In the genomic region with DNA sequence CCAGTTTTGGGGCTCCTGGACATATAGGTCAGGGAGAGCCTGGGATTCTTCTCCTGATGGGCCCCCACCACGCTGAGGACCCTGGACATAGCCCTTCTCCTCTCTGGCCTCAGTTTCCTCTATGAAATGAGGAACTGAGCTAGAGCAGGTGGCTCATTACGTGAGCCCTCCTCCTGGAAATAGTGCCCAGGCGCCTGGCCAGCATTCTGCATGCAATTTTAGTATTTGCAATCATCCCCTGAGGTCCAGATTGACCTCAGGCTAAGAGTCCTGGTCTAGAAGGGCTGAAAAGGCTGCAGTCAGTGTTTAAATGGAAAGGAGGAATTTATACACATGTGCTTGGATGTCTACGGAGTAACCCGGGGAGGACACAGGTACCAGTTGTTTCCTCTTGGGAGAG, we compare ENCODE assay signal across 24 cellular contexts. TPM values are rescaled to one million over a fixed set of nuclear protein-coding genes. Genes with fewer than 3 reads are reported as not detected.
A peak's percentile ranks its signal among the peaks of the same experiment; 100 is the strongest.
DNase-seq lines count a peak whose midpoint lies in the region; ATAC-seq, FAIRE-seq and TF ChIP-seq lines count a peak whose summit lies in the region.
"Had no signal": no experiment of that assay in that cellular context is flagged by ENCODE, and none has a peak within 500 bp of the region (broad histone marks: within the 10 kb centered on the region; RNA-seq: fewer than 3 reads in every experiment).

No MANE protein-coding gene starts in this region.

- no peak overlapping the region for H4K91ac ChIP-seq in neuronal stem cell (ENCODE audit: low read depth, low read length, poor library complexity)

- H3K4me1 Mint-ChIP-seq in T-helper 17 cell: peaks cover 5% of the 10 kb centered on the region

- H3K27ac ChIP-seq in cingulate gyrus (ENCODE audit: low read depth, low read length): peak overlapping the region; percentile 60
- H3K27ac ChIP-seq in neuronal stem cell (replicated peaks; ENCODE audit: low read length): no peak overlapping the region
- H3K27ac ChIP-seq: SJCRH30 had no signal

- H3K4me3 Mint-ChIP-seq in T-helper 17 cell: peak overlapping the region; percentile 31
- H3K4me3 Mint-ChIP-seq: CD8-positive, alpha-beta T cell had no signal

- no peaks in the 10 kb centered on the region for H3K36me3 ChIP-seq in neuronal stem cell (replicated peaks in 1 of 2; ENCODE audit: control insufficient read depth in 2 of 2, insufficient read depth in 2 of 2, low read length in 2 of 2)
- H3K36me3 ChIP-seq: HAP-1, SJCRH30 had no signal

- peaks cover 44% of the 10 kb centered on the region for H3K27me3 Mint-ChIP-seq in T-helper 17 cell

- no peak for TF ChIP-seq CTCF in D721Med (IDR thresholded peaks at IDR 0.05; ENCODE audit: insufficient read depth, missing control alignments)

- no peak overlapping the region for H3K4me3 ChIP-seq in neuronal stem cell (ENCODE audit: low read length in 2 of 2)
- H3K4me3 ChIP-seq: HAP-1, SJCRH30 had no signal

- no peak overlapping the region for H4K8ac ChIP-seq in neuronal stem cell (ENCODE audit: low read depth, low read length)

- H3K4me1 ChIP-seq in neuronal stem cell (ENCODE audit: control insufficient read depth in 2 of 2, insufficient read depth in 1 of 2, low read depth in 1 of 2, low read length in 2 of 2): peaks cover 0 to 17% of the 10 kb centered on the region in 2 donors
- H3K4me1 ChIP-seq: HAP-1, SJCRH30 had no signal

- H2BK120ac ChIP-seq in neuronal stem cell (ENCODE audit: low read depth, low read length): no peak overlapping the region

- H2BK15ac ChIP-seq in neuronal stem cell (ENCODE audit: low read length): no peak overlapping the region

- in situ Hi-C loops in G401 (cut with HindIII; ENCODE audit: low sequenced_read_pairs): no loop called here

- H3K9ac ChIP-seq in neuronal stem cell (ENCODE audit: low read depth, low read length, poor library complexity): no peak overlapping the region

- H2AFZ ChIP-seq in neuronal stem cell (ENCODE audit: low read length): no peak overlapping the region

- no peaks in the 10 kb centered on the region for H3K9me3 ChIP-seq in T-helper 17 cell (ENCODE audit: control insufficient read depth, low read length, poor library complexity, severe bottlenecking)
- H3K9me3 ChIP-seq in neuronal stem cell (replicated peaks in 1 of 2; ENCODE audit: control insufficient read depth in 2 of 2, insufficient read depth in 1 of 2, low read depth in 1 of 2, low read length in 2 of 2): no peaks in the 10 kb centered on the region
- H3K9me3 ChIP-seq: HAP-1, SJCRH30 had no signal

- peak overlapping the region; percentile 54 for H2AK5ac ChIP-seq in neuronal stem cell (ENCODE audit: low read depth, low read length)

- no peak overlapping the region for H3K14ac ChIP-seq in neuronal stem cell (ENCODE audit: low read length)

- H3K36me3 Mint-ChIP-seq in T-helper 17 cell (ENCODE audit: low read depth): peaks cover 5% of the 10 kb centered on the region
- H3K36me3 Mint-ChIP-seq: CD8-positive, alpha-beta T cell had no signal

- no peaks in the 10 kb centered on the region for H3K79me1 ChIP-seq in neuronal stem cell (ENCODE audit: low read depth, low read length)

- H3K4me2 ChIP-seq in neuronal stem cell (ENCODE audit: insufficient read depth, low read length, poor library complexity, severe bottlenecking): no peak overlapping the region

- no peak overlapping the region for H2BK12ac ChIP-seq in neuronal stem cell (ENCODE audit: low read length)

- H3K23ac ChIP-seq in neuronal stem cell (ENCODE audit: low read depth, low read length, poor library complexity): peak overlapping the region; percentile 12

- no peak overlapping the region for H3K18ac ChIP-seq in neuronal stem cell (ENCODE audit: low read length)

- no CpG with 5 or more reads among the region's 5 CpGs for WGBS in neuronal stem cell (ENCODE audit: extremely low coverage in 2 of 2, insufficient read length in 2 of 2, insufficient replicate concordance in 1 of 2), 2 donors

- H3K27me3 ChIP-seq in neuronal stem cell (ENCODE audit: control insufficient read depth in 3 of 3, insufficient read depth in 3 of 3, low read depth in 1 of 3, low read length in 3 of 3): peaks cover 0 to 80% (median 4%) of the 10 kb centered on the region in 3 experiments

- DNase-seq in G401 (ENCODE audit: low spot score): peak; percentile 70
- no peak for DNase-seq in T-helper 17 cell
- no peak for DNase-seq in neuronal stem cell (ENCODE audit: low spot score)
- DNase-seq in occipital lobe (lab: John Stamatoyannopoulos, UW): no peak
- no peak for DNase-seq in D721Med (ENCODE audit: insufficient read length, low spot score)
- DNase-seq: AML-193; CD8-positive, alpha-beta T cell; DMS153; GF-D8; KG1; NCI-H1092; NCI-H1436; NCI-H187 treated with DMSO at 0.1 percent for 48 hours; NCI-H2107; NCI-H446 treated with DMSO at 0.1 percent for 48 hours; SJCRH30 had no signal

- no peak for FAIRE-seq in D721Med (lab: Jason Lieb, UNC)
- FAIRE-seq: RCC 7860 had no signal

- H3K27ac Mint-ChIP-seq in T-helper 17 cell: no peak overlapping the region
- H3K27ac Mint-ChIP-seq: CD8-positive, alpha-beta T cell had no signal

- no peak for ATAC-seq in T-helper 17 cell
- ATAC-seq in HG02610 (IDR thresholded peaks at IDR 0.05; ENCODE audit: unreplicated experiment): no peak
- ATAC-seq: CD8-positive, alpha-beta T cell had no signal

- no peak overlapping the region for H3K4ac ChIP-seq in neuronal stem cell (ENCODE audit: low read length)

- H2BK5ac ChIP-seq in neuronal stem cell (ENCODE audit: low read length): no peak overlapping the region

RNA-seq across cellular contexts. Expression of a gene that starts 33.6 kb away (rescaled TPM):
- 0.06 and 3.5 TPM in 2 replicates for total RNA-seq in G401 (2014; rRNA removed; shearing (Covaris generic))
- total RNA-seq in T-helper 17 cell (not detected), occipital lobe (not detected)
- 0.03 TPM for polyA plus RNA-seq in neuronal stem cell (2013, experiment 1 of 2)
- polyA plus RNA-seq in neuronal stem cell (2013, experiment 2 of 2): 0.03 TPM
- total RNA-seq: A172; CD8-positive, alpha-beta T cell; HT1080; OCI-LY7; SJCRH30 had no signal
- polyA plus RNA-seq: AG04450 had no signal
